Comparison of ENCODE assay signal across 8 cellular contexts in genomic region chr1:241532173-241532553, GRCh38. TPM values are rescaled to one million over a fixed set of nuclear protein-coding genes. Genes with fewer than 3 reads are reported as not detected.
A peak's percentile ranks its signal among the peaks of the same experiment; 100 is the strongest.
DNase-seq lines count a peak whose midpoint lies in the region; ATAC-seq, FAIRE-seq and TF ChIP-seq lines count a peak whose summit lies in the region.

TSS of gene KMO (plus strand) at chr1:241532378. CDS start at chr1:241532445, 67 bp downstream.

- ATAC-seq in GM18499 (IDR thresholded peaks at IDR 0.05; ENCODE audit: insufficient read depth, unreplicated experiment) (peak; percentile 23), GM21723 (IDR thresholded peaks at IDR 0.05; ENCODE audit: unreplicated experiment) (peak; percentile 27), naive B cell (ENCODE audit: low read depth in 2 of 2) (peak; percentile 34 to 44)

- peaks cover 5 to 13% of the 10 kb centered on the region in 2 donors for H3K36me3 Mint-ChIP-seq in naive B cell

- H3K36me3 ChIP-seq in bronchial epithelial cell (ENCODE audit: control insufficient read depth, insufficient read depth, low read length) = no peaks in the 10 kb centered on the region

- H3K4me3 Mint-ChIP-seq in naive B cell = peak within 1 kb of the TSS; percentile 92 to 98 (median 96)

- no peak for TF ChIP-seq CTCF in bronchial epithelial cell (IDR thresholded peaks at IDR 0.05; ENCODE audit: insufficient read depth, low read length, severe bottlenecking)

- peak within 1 kb of the TSS; percentile 91 to 99 (median 98) for H3K27ac Mint-ChIP-seq in naive B cell

- H3K27me3 Mint-ChIP-seq in naive B cell = no peaks in the 10 kb centered on the region

- H3K9me3 Mint-ChIP-seq in naive B cell = peaks cover 0 to 8% (median 0%) of the 10 kb centered on the region in 7 donors

- peak within 1 kb of the TSS; percentile 35 for H3K4me3 ChIP-seq in bronchial epithelial cell (ENCODE audit: low read depth, low read length)

- H3K4me1 Mint-ChIP-seq in naive B cell = peaks cover 33 to 54% (median 47%) of the 10 kb centered on the region in 3 donors

- DNase-seq in LoVo (ENCODE audit: low spot score) = peak; percentile 29
- DNase-seq in bronchial epithelial cell (ENCODE audit: low read depth) = peak; percentile 24
- no peak for DNase-seq in naive B cell
- no peak for DNase-seq in epidermal melanocyte (ENCODE audit: insufficient read length, low spot score)
- no peak for DNase-seq in NCI-H1105 (lab: John Stamatoyannopoulos, UW)
- DNase-seq in KG1 (lab: John Stamatoyannopoulos, UW) = no peak

- no peak for FAIRE-seq in bronchial epithelial cell (lab: Jason Lieb, UNC)

- no peaks in the 10 kb centered on the region for H3K27me3 ChIP-seq in bronchial epithelial cell (ENCODE audit: control insufficient read depth, insufficient read depth, low read length)

RNA-seq across cellular contexts. Expression of gene KMO, which starts in this region (rescaled TPM):
- total RNA-seq in bronchial epithelial cell = not detected in 2 replicates
- 10 to 100 TPM; 44.0 to 70.6 (median 53.4) TPM for polyA plus RNA-seq in naive B cell (ENCODE audit: low read depth in 6 of 6)

Comparison
In these comparisons a context has a peak if more than half of its experiments do, and no peak if none do; other contexts are left out.
1. Peak in DNase-seq and H3K4me3 ChIP-seq in bronchial epithelial cell; RNA of the gene not detected or under 1 TPM.